Comparison of ENCODE assay signal across 2 cellular contexts in genomic region chr2:68932392-68932791, GRCh38.
TF ChIP-seq lines count a peak whose summit lies in the region.

No MANE protein-coding gene starts in this region.

TF ChIP-seq in A549, 52 proteins besides CTCF, POLR2A, EP300 and RAD21 (continued from another document):
- TF ChIP-seq USF2 (IDR thresholded peaks at IDR 0.05) = no peak
- no peak for TF ChIP-seq BCL3 (IDR thresholded peaks at IDR 0.05)
- no peak for TF ChIP-seq RCOR1 (IDR thresholded peaks at IDR 0.05; ENCODE audit: low read depth, low read length)

TF ChIP-seq in GM23338, 12 proteins besides CTCF, POLR2A, EP300 and RAD21 (continued from another document):
- no peak for TF ChIP-seq REST (IDR thresholded peaks at IDR 0.05; ENCODE audit: unreplicated experiment)
- TF ChIP-seq ZNF462 (CRISPR knock-in tag; IDR thresholded peaks at IDR 0.05) = no peak
